Comparison of ENCODE assay signal across 8 cellular contexts in the genomic region with DNA sequence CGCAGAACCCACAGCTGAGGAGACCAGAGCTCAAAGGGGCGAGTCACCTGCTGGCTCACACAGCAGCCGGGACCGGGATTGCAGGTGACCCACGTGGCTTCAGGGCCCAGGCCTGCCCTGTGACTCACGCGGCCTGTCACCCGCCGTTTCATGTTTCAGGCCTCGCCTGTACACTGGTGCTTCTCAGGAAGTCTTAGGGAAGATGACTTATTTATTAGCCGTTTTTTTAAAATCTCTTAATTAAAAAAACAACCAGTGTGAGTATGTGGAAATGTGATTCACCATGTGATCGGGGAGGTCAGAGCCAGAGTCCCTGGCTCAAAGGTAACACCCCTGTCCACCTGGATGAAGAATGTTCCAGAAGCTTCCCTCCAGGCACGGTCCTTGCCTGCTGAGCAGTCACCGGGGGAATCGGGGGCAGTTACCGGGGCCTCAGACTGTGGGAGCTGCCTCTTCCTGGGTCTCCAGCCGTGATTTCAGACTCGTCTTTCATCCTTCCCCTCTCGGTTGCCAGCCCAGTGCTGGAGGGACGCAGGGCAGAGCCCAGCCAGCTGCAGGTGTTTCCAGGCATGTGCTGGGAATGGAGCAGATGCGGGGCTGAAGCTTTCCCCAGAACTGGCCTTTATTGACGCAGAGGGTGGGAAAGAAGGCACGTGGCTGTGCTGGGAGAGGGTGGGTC. TPM values are rescaled to one million over a fixed set of nuclear protein-coding genes. Genes with fewer than 3 reads are reported as not detected.
DNase-seq lines count a peak whose midpoint lies in the region; ATAC-seq lines count a peak whose summit lies in the region.

No MANE protein-coding gene starts in this region.

- peaks cover 16% of the 10 kb centered on the region for H3K4me1 ChIP-seq in right cardiac atrium (ENCODE audit: control insufficient read depth, insufficient read depth, low read length)

- DNase-seq in activated gamma-delta T cell treated with Interleukin-2 at 50 U/mL for 16 hours (peak; percentile 50), activated gamma-delta T cell (lab: John Stamatoyannopoulos, UW) (no peak), right cardiac atrium (peak in 2 of 3 donors; percentile 57 to 69), NCI-H1048 (lab: John Stamatoyannopoulos, UW) (no peak), DMS79 treated with DMSO at 0.1 percent for 48 hours (lab: John Stamatoyannopoulos, UW) (no peak)
- DNase-seq in stimulated activated CD4-positive, alpha-beta T cell treated with anti-CD3 and anti-CD28 coated beads, Interleukin-12 subunit alpha, Interleukin-12 subunit beta, amount 100 ng/mL, for 4 hours, result peak; percentile 20
- no peak for DNase-seq in central memory CD4-positive, alpha-beta T cell

- no peaks in the 10 kb centered on the region for H3K27me3 Mint-ChIP-seq in activated T-helper 17 cell treated with anti-CD3 and anti-CD28 coated beads, Interleukin-2, amount 50 U/mL, for 72 hours

- ATAC-seq in activated T-helper 17 cell treated with anti-CD3 and anti-CD28 coated beads, Interleukin-2, amount 50 U/mL, for 72 hours (replicated peaks), result peak; percentile 99
- ATAC-seq in right cardiac atrium, result peak in 1 of 2 donors; percentile 69

- WGBS in right cardiac atrium, result 74% methylated on average over 23 of the region's 23 CpGs

- peaks cover 18% of the 10 kb centered on the region for H3K4me1 Mint-ChIP-seq in activated T-helper 17 cell treated with anti-CD3 and anti-CD28 coated beads, Interleukin-2, amount 50 U/mL, for 72 hours

- no peaks in the 10 kb centered on the region for H3K9me3 ChIP-seq in right cardiac atrium (ENCODE audit: control insufficient read depth, low read length)

- no peak overlapping the region for H3K4me3 Mint-ChIP-seq in activated T-helper 17 cell treated with anti-CD3 and anti-CD28 coated beads, Interleukin-2, amount 50 U/mL, for 72 hours

- H3K36me3 Mint-ChIP-seq in activated T-helper 17 cell treated with anti-CD3 and anti-CD28 coated beads, Interleukin-2, amount 50 U/mL, for 72 hours (ENCODE audit: low read depth), result no peaks in the 10 kb centered on the region

- H3K27ac ChIP-seq in right cardiac atrium (ENCODE audit: low read length), result peak overlapping the region; percentile 37

- no peaks in the 10 kb centered on the region for H3K9me3 Mint-ChIP-seq in activated T-helper 17 cell treated with anti-CD3 and anti-CD28 coated beads, Interleukin-2, amount 50 U/mL, for 72 hours

- no peaks in the 10 kb centered on the region for H3K27me3 ChIP-seq in right cardiac atrium (ENCODE audit: control insufficient read depth, insufficient read depth)

- H3K4me3 ChIP-seq in right cardiac atrium (ENCODE audit: low read length), result no peak overlapping the region

- intact Hi-C loops in right cardiac atrium (cut with DNase I), result no loop called here

- H3K27ac Mint-ChIP-seq in activated T-helper 17 cell treated with anti-CD3 and anti-CD28 coated beads, Interleukin-2, amount 50 U/mL, for 72 hours, result peak overlapping the region; percentile 34

RNA-seq across cellular contexts. Expression of gene CMIP, which starts 49.3 kb away (rescaled TPM):
- total RNA-seq in activated T-helper 17 cell treated with anti-CD3 and anti-CD28 coated beads, Interleukin-2, amount 50 U/mL, for 72 hours, result 10 to 100 TPM; 28.5 to 57.5 TPM
- total RNA-seq in right cardiac atrium, result 10 to 100 TPM; 15.8 to 29.0 (median 21.3) TPM
- 9.0 TPM for polyA plus RNA-seq in right cardiac atrium

Comparison
In these comparisons a context has a peak if more than half of its experiments do, and no peak if none do; other contexts are left out.
1. DNase-seq: peak in activated gamma-delta T cell treated with Interleukin-2 at 50 U/mL for 16 hours (single experiment), right cardiac atrium (2 of 3) and stimulated activated CD4-positive, alpha-beta T cell treated with anti-CD3 and anti-CD28 coated beads, Interleukin-12 subunit alpha, Interleukin-12 subunit beta, amount 100 ng/mL, for 4 hours (single experiment); none in activated gamma-delta T cell (single experiment), central memory CD4-positive, alpha-beta T cell (single experiment), NCI-H1048 (single experiment) and DMS79 treated with DMSO at 0.1 percent for 48 hours (single experiment).